1 cellular context compared by ENCODE assay signal in genomic region chr6:138084904-138085838, GRCh38.
TF ChIP-seq lines count a peak whose summit lies in the region.

No MANE protein-coding gene starts in this region.

TF ChIP-seq in HepG2, 621 proteins besides CTCF, POLR2A, EP300 and RAD21 (continued from another document and continues in another):
- TF ChIP-seq TRIM22 (IDR thresholded peaks at IDR 0.05) (no peak), KAT2B (IDR thresholded peaks at IDR 0.05; ENCODE audit: borderline replicate concordance, low read depth, low read length) (no peak), NCOR1 (IDR thresholded peaks at IDR 0.05; ENCODE audit: borderline replicate concordance, low read length) (peak; percentile 88; the same call in 1 of the 2 replicates), NR2C2 (CRISPR knock-in tag; IDR thresholded peaks at IDR 0.05; ENCODE audit: borderline replicate concordance) (peak; percentile 90), DNMT3B (CRISPR knock-in tag; conservative IDR thresholded peaks at IDR 0.05) (no peak), TAF15 (IDR thresholded peaks at IDR 0.05; ENCODE audit: low read depth, low read length, poor library complexity, severe bottlenecking) (no peak), PREB (CRISPR knock-in tag; IDR thresholded peaks at IDR 0.05) (no peak), NRL (CRISPR knock-in tag; IDR thresholded peaks at IDR 0.05; ENCODE audit: borderline replicate concordance) (no peak), MEIS1 (CRISPR knock-in tag; IDR thresholded peaks at IDR 0.05; ENCODE audit: borderline replicate concordance) (peak; percentile 71; the same call in 1 of the 2 replicates), ZKSCAN8 (CRISPR knock-in tag; IDR thresholded peaks at IDR 0.05; ENCODE audit: borderline replicate concordance) (peak; percentile 65), ZBTB4 (CRISPR knock-in tag; IDR thresholded peaks at IDR 0.05; ENCODE audit: borderline replicate concordance) (no peak), TBX2 (CRISPR knock-in tag; IDR thresholded peaks at IDR 0.05; ENCODE audit: borderline replicate concordance) (peak; percentile 64; the same call in 1 of the 2 replicates), ZNF468 (CRISPR knock-in tag; IDR thresholded peaks at IDR 0.05) (0 out of 2 replicates have a peak, but pooled peaks have one; percentile 42), MAF1 (CRISPR knock-in tag; IDR thresholded peaks at IDR 0.05; ENCODE audit: borderline replicate concordance) (no peak), MAFG (CRISPR knock-in tag; IDR thresholded peaks at IDR 0.05) (no peak), ESRRA (CRISPR knock-in tag; IDR thresholded peaks at IDR 0.05; ENCODE audit: low read depth) (0 out of 2 replicates have a peak, but pooled peaks have one; percentile 49), ZBTB26 (CRISPR knock-in tag; IDR thresholded peaks at IDR 0.05; ENCODE audit: borderline replicate concordance) (no peak), NFKBIZ (CRISPR knock-in tag; IDR thresholded peaks at IDR 0.05) (no peak), RNF219 (CRISPR knock-in tag; IDR thresholded peaks at IDR 0.05) (no peak), ZNF609 (CRISPR knock-in tag; IDR thresholded peaks at IDR 0.05; ENCODE audit: borderline replicate concordance) (peak; percentile 87), TIGD3 (CRISPR knock-in tag; IDR thresholded peaks at IDR 0.05; ENCODE audit: borderline replicate concordance) (no peak), YEATS2 (CRISPR knock-in tag; IDR thresholded peaks at IDR 0.05; ENCODE audit: borderline replicate concordance) (no peak), IKZF5 (CRISPR knock-in tag; IDR thresholded peaks at IDR 0.05) (peak; percentile 81), TRIM24 (CRISPR knock-in tag; IDR thresholded peaks at IDR 0.05) (peak; percentile 76), ZNF841 (CRISPR knock-in tag; IDR thresholded peaks at IDR 0.05; ENCODE audit: borderline replicate concordance) (no peak), ZNF777 (CRISPR knock-in tag; IDR thresholded peaks at IDR 0.05) (0 out of 2 replicates have a peak, but pooled peaks have one; percentile 25), CBX2 (IDR thresholded peaks at IDR 0.05; ENCODE audit: low read depth, low read length) (no peak), CBX2 (CRISPR knock-in tag; IDR thresholded peaks at IDR 0.05; ENCODE audit: low read depth) (no peak)
